Comparison of ENCODE assay signal across 25 cellular contexts in the genomic region with DNA sequence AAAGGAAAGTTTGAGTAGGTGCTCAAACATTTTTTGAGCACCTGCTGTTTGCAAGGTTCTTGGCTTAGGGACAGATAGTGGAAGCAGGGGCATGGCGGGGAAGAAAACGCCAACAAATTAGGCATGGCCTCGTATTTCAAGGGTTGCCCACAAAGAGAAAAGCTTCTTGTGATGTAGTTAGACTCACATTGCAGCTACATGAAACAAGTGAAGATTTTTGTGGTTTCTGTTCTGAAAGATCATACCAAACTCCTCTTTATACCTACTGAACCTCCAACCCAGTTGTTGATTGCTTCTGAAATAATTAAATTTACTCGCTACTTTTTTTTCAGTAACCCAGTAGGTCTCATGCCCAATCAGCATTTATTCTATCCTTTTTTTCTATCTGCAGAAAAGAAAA. TPM values are rescaled to one million over a fixed set of nuclear protein-coding genes. Genes with fewer than 3 reads are reported as not detected.
"Had no signal": no experiment of that assay in that cellular context is flagged by ENCODE, and none has a peak within 500 bp of the region (broad histone marks: within the 10 kb centered on the region; RNA-seq: fewer than 3 reads in every experiment).

No MANE protein-coding gene starts in this region.

- H3K9me3 ChIP-seq: MG63, SJSA1 had no signal

- H3K36me3 Mint-ChIP-seq: IgD-negative memory B cell had no signal

- DNase-seq: MG63; NCI-H1092 treated with DMSO at 0.1 percent for 48 hours; NCI-H1436; NCI-H187; NCI-H2029; NCI-H2081 treated with DMSO at 0.1 percent for 48 hours; NCI-H226; NCI-H446; NCI-H510A; NCI-H524 treated with DMSO at 0.1 percent for 48 hours; NCI-H69; NCI-H774; NK-92 treated with Interleukin-12 subunit alpha and Interleukin-12 subunit beta, amount 100 ng/mL, for 24 hours; PC-3; SIG-M5; T-helper 1 cell; T-helper 17 cell had no signal

- H3K4me1 Mint-ChIP-seq: IgD-negative memory B cell, T-helper 17 cell had no signal

- H3K27me3 ChIP-seq: MG63, SJSA1 had no signal

- H3K4me1 ChIP-seq: SJSA1 had no signal

- H3K36me3 ChIP-seq: MG63, SJSA1 had no signal

- H3K27ac Mint-ChIP-seq: IgD-negative memory B cell, T-helper 17 cell had no signal

- H3K27ac ChIP-seq: HL-60, RWPE1, SJSA1, SK-N-MC had no signal

- H3K27me3 Mint-ChIP-seq: IgD-negative memory B cell, T-helper 17 cell had no signal

- H3K4me3 ChIP-seq: K562, MG63, SJSA1, SK-N-MC had no signal

- ATAC-seq: K562, Panc1, PC-3, T-helper 17 cell had no signal

- H3K4me3 Mint-ChIP-seq: IgD-negative memory B cell, T-helper 17 cell had no signal

RNA-seq across cellular contexts. Expression of a gene that starts 23.5 kb away (rescaled TPM):
- total RNA-seq: OCI-LY7, PC-3, T-helper 17 cell had no signal
